ENCODE assay signal across 12 cellular contexts in the genomic region with DNA sequence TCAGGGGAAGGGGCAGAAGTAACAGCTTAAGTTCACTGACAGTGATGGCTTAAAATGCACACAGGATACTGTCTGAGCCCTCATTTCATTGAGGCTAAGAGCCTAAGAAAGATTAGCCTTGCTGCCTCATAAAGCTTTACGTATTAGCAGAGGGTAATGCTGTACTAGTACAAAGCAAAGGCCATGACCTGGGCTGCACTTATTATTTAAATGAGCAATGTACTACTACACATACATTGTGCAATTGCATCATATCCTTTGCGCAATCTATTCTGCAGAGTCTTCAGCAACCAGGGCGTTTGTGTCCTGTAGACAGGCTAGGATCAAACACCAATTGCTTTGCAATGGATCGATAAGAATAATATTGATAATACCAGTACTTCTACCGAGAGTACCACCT.
DNase-seq lines count a peak whose midpoint lies in the region; ATAC-seq and TF ChIP-seq lines count a peak whose summit lies in the region.
"Had no signal": no experiment of that assay in that cellular context is flagged by ENCODE, and none has a peak within 500 bp of the region (broad histone marks: within the 10 kb centered on the region; RNA-seq: fewer than 3 reads in every experiment).

No MANE protein-coding gene starts in this region.

- intact Hi-C loops in colonic mucosa (cut with DNase I) (no loop called here), transverse colon (cut with DNase I; ENCODE audit: low total_unique reads) (no loop called here)

- CTCF ChIA-PET in activated CD8-positive, alpha-beta memory T cell treated with anti-CD3 and anti-CD28 coated beads, Interleukin-2, amount 10 ng/mL, durations not matched to agents 7 days and 5 days (lab: Charles Lee), result interaction anchor here (0.7 to 1.9 kb wide), 4 partner anchors 13 to 87 kb away, joined by 3 to 5 read pairs (median 3); no protein-coding TSS in a partner anchor

- no peak for TF ChIP-seq EP300 in transverse colon (IDR thresholded peaks at IDR 0.05; ENCODE audit: low read depth)

- H4K20me1 ChIP-seq in OCI-LY3 (ENCODE audit: insufficient read depth, low read length), result no peaks in the 10 kb centered on the region
- no peaks in the 10 kb centered on the region for H4K20me1 ChIP-seq in GM23338 (replicated peaks; ENCODE audit: insufficient read depth)

- no peak overlapping the region for H3K4me3 Mint-ChIP-seq in activated CD8-positive, alpha-beta memory T cell treated with anti-CD3 and anti-CD28 coated beads, Interleukin-2, amount 10 ng/mL, durations not matched to agents 7 days and 5 days
- no peak overlapping the region for H3K4me3 Mint-ChIP-seq in GM23338
- H3K4me3 Mint-ChIP-seq: activated CD4-positive, alpha-beta T cell treated with anti-CD3 and anti-CD28 coated beads, Interleukin-2, amount 10 ng/mL, durations not matched to agents 24 days and 14 days; dendritic cell treated with granulocyte-macrophage colony-stimulating factor and Interleukin-4, amounts not matched to agents 40 ng/mL and 50 ng/mL, for 4 days had no signal

- no peak for TF ChIP-seq POLR2A in transverse colon (IDR thresholded peaks at IDR 0.05)

- no peaks in the 10 kb centered on the region for H3K27me3 Mint-ChIP-seq in activated CD8-positive, alpha-beta memory T cell treated with anti-CD3 and anti-CD28 coated beads, Interleukin-2, amount 10 ng/mL, durations not matched to agents 7 days and 5 days
- no peaks in the 10 kb centered on the region for H3K27me3 Mint-ChIP-seq in GM23338 (ENCODE audit: insufficient read depth, low read depth, poor library complexity)
- H3K27me3 Mint-ChIP-seq: activated CD4-positive, alpha-beta T cell treated with anti-CD3 and anti-CD28 coated beads, Interleukin-2, amount 10 ng/mL, durations not matched to agents 24 days and 14 days; dendritic cell treated with granulocyte-macrophage colony-stimulating factor and Interleukin-4, amounts not matched to agents 40 ng/mL and 50 ng/mL, for 4 days had no signal

- H3K27ac ChIP-seq in OCI-LY3 (ENCODE audit: low read length) (peak overlapping the region; percentile 94), colonic mucosa (peak overlapping the region; percentile 54), transverse colon (peak overlapping the region; percentile 53 to 72 (median 64)), GM23338 (ENCODE audit: low read depth) (no peak overlapping the region)

- H3K9ac ChIP-seq in OCI-LY3 (ENCODE audit: low read length), result peak overlapping the region; percentile 62
- H3K9ac ChIP-seq in colonic mucosa (ENCODE audit: low read depth in 2 of 2, low read length in 2 of 2), result no peak overlapping the region

- no peaks in the 10 kb centered on the region for H3K9me3 ChIP-seq in OCI-LY3 (ENCODE audit: insufficient read depth, low read length)
- no peaks in the 10 kb centered on the region for H3K9me3 ChIP-seq in colonic mucosa
- no peaks in the 10 kb centered on the region for H3K9me3 ChIP-seq in transverse colon

- peak overlapping the region; percentile 71 for H3K27ac Mint-ChIP-seq in activated CD8-positive, alpha-beta memory T cell treated with anti-CD3 and anti-CD28 coated beads, Interleukin-2, amount 10 ng/mL, durations not matched to agents 7 days and 5 days
- no peak overlapping the region for H3K27ac Mint-ChIP-seq in GM23338
- H3K27ac Mint-ChIP-seq: dendritic cell treated with granulocyte-macrophage colony-stimulating factor and Interleukin-4, amounts not matched to agents 40 ng/mL and 50 ng/mL, for 4 days had no signal

- H3F3A ChIP-seq in GM23338 (replicated peaks; ENCODE audit: low read depth), result no peaks in the 10 kb centered on the region

- peaks cover 9% of the 10 kb centered on the region for H3K9me3 Mint-ChIP-seq in activated CD8-positive, alpha-beta memory T cell treated with anti-CD3 and anti-CD28 coated beads, Interleukin-2, amount 10 ng/mL, durations not matched to agents 7 days and 5 days (ENCODE audit: low read depth)
- H3K9me3 Mint-ChIP-seq in GM23338, result no peaks in the 10 kb centered on the region
- H3K9me3 Mint-ChIP-seq: dendritic cell treated with granulocyte-macrophage colony-stimulating factor and Interleukin-4, amounts not matched to agents 40 ng/mL and 50 ng/mL, for 4 days had no signal

- H3K4me1 ChIP-seq in OCI-LY3 (ENCODE audit: low read length), result peaks cover 57% of the 10 kb centered on the region
- peaks cover 3% of the 10 kb centered on the region for H3K4me1 ChIP-seq in colonic mucosa
- H3K4me1 ChIP-seq in transverse colon, result peaks cover 0 to 39% (median 10%) of the 10 kb centered on the region in 4 donors
- no peaks in the 10 kb centered on the region for H3K4me1 ChIP-seq in GM23338 (ENCODE audit: insufficient read depth)

- H3K36me3 ChIP-seq in OCI-LY3 (replicated peaks; ENCODE audit: low read depth, low read length) (no peaks in the 10 kb centered on the region), colonic mucosa (no peaks in the 10 kb centered on the region), transverse colon (no peaks in the 10 kb centered on the region), GM23338 (ENCODE audit: insufficient read depth) (no peaks in the 10 kb centered on the region)

- H3K4me2 ChIP-seq in OCI-LY3 (ENCODE audit: low read length) (peak overlapping the region; percentile 88), GM23338 (no peak overlapping the region)

- peaks cover 35% of the 10 kb centered on the region for H3K36me3 Mint-ChIP-seq in activated CD8-positive, alpha-beta memory T cell treated with anti-CD3 and anti-CD28 coated beads, Interleukin-2, amount 10 ng/mL, durations not matched to agents 7 days and 5 days
- no peaks in the 10 kb centered on the region for H3K36me3 Mint-ChIP-seq in GM23338 (ENCODE audit: low read depth)

- no peak for ATAC-seq in activated CD8-positive, alpha-beta memory T cell treated with anti-CD3 and anti-CD28 coated beads, Interleukin-2, amount 10 ng/mL, durations not matched to agents 7 days and 5 days
- ATAC-seq in HG02571 (IDR thresholded peaks at IDR 0.05; ENCODE audit: unreplicated experiment) (no peak), GM23338 (no peak)

- H2AFZ ChIP-seq in OCI-LY3 (ENCODE audit: low read depth, low read length) (0 out of 2 replicates have a peak overlapping the region, but pooled peaks have one; percentile 7), GM23338 (no peak overlapping the region)

- H3K27me3 ChIP-seq in OCI-LY3 (ENCODE audit: low read depth, low read length) (no peaks in the 10 kb centered on the region), colonic mucosa (no peaks in the 10 kb centered on the region), transverse colon (no peaks in the 10 kb centered on the region), GM23338 (ENCODE audit: insufficient read depth) (no peaks in the 10 kb centered on the region)

- TF ChIP-seq CTCF in OCI-LY3 (IDR thresholded peaks at IDR 0.05; ENCODE audit: low read depth, low read length), result no peak
- no peak for TF ChIP-seq CTCF in colonic mucosa (IDR thresholded peaks at IDR 0.05)
- TF ChIP-seq CTCF in transverse colon (IDR thresholded peaks at IDR 0.05), result no peak
- TF ChIP-seq CTCF in GM23338 (conservative IDR thresholded peaks at IDR 0.05; ENCODE audit: low read depth in 2 of 2), result no peak

- H3K79me2 ChIP-seq in OCI-LY3 (ENCODE audit: low read length) (no peaks in the 10 kb centered on the region), GM23338 (replicated peaks; ENCODE audit: insufficient read depth) (no peaks in the 10 kb centered on the region)

- WGBS in transverse colon (ENCODE audit: low coverage in 1 of 2), 2 donors, result 66 to 73% methylated on average over 3 to 5 of the region's 5 CpGs

- no peak for DNase-seq in activated CD8-positive, alpha-beta memory T cell treated with anti-CD3 and anti-CD28 coated beads, Interleukin-2, amount 10 ng/mL, durations not matched to agents 7 days and 5 days
- DNase-seq in activated CD8-positive, alpha-beta memory T cell treated with anti-CD3 and anti-CD28 coated beads, Interleukin-2, amount 50 U/mL, for 48 hours, result no peak
- no peak for DNase-seq in colonic mucosa
- DNase-seq in transverse colon, result peak; percentile 21
- DNase-seq in GM23338 (ENCODE audit: low spot score), result no peak
- no peak for DNase-seq in Ammon's horn (ENCODE audit: low spot score)
- DNase-seq: activated CD4-positive, alpha-beta T cell treated with anti-CD3 and anti-CD28 coated beads, Interleukin-2, amount 10 ng/mL, durations not matched to agents 24 days and 14 days; activated naive CD4-positive, alpha-beta T cell treated with anti-CD3 and anti-CD28 coated beads, Interleukin-2, amount 50 U/mL, for 16 hours; stimulated activated naive CD4-positive, alpha-beta T cell had no signal

- in situ Hi-C loops in transverse colon (cut with MboI; ENCODE audit: low pct_ligation_motif_present in 1 of 4, low pct_unique_long_range_greater_than_20kb in 1 of 4, low sequenced_read_pairs in 3 of 4), result no loop called here

- H3K4me3 ChIP-seq in OCI-LY3 (ENCODE audit: low read length) (no peak overlapping the region), colonic mucosa (no peak overlapping the region), transverse colon (no peak overlapping the region), GM23338 (no peak overlapping the region)

- no peaks in the 10 kb centered on the region for H3K9me2 ChIP-seq in GM23338 (ENCODE audit: insufficient read depth)

- H3K4me1 Mint-ChIP-seq in activated CD8-positive, alpha-beta memory T cell treated with anti-CD3 and anti-CD28 coated beads, Interleukin-2, amount 10 ng/mL, durations not matched to agents 7 days and 5 days, result peaks cover 35% of the 10 kb centered on the region
- H3K4me1 Mint-ChIP-seq in GM23338, result no peaks in the 10 kb centered on the region

TF ChIP-seq in GM23338, 12 proteins besides CTCF, POLR2A, EP300 and RAD21 (continues in another document):
- no peak for TF ChIP-seq EZH2 (IDR thresholded peaks at IDR 0.05; ENCODE audit: low read depth, unreplicated experiment)
- TF ChIP-seq, protein P1, sequence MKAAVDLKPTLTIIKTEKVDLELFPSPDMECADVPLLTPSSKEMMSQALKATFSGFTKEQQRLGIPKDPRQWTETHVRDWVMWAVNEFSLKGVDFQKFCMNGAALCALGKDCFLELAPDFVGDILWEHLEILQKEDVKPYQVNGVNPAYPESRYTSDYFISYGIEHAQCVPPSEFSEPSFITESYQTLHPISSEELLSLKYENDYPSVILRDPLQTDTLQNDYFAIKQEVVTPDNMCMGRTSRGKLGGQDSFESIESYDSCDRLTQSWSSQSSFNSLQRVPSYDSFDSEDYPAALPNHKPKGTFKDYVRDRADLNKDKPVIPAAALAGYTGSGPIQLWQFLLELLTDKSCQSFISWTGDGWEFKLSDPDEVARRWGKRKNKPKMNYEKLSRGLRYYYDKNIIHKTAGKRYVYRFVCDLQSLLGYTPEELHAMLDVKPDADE (IDR thresholded peaks at IDR 0.05), result no peak
